ENCODE assay signal across 16 cellular contexts in the genomic region with DNA sequence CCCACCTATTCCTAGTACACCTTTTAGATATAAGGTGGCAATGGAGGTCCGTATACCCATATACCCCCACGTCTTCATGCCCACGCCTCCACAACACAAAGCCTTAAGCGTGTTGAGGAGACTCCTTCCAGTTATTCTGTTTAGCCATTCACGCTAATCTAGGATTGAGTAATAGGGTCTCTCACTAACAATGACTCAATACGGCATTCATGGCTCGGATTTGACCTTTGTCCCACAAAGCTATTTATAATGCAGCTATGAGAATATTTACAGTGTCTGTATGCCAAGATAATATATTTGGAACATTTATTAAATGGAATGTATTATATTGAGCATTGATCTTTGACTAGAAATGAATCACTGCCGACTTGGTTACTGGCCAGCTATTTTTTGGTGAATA.
DNase-seq lines count a peak whose midpoint lies in the region; ATAC-seq and TF ChIP-seq lines count a peak whose summit lies in the region.
"Had no signal": no experiment of that assay in that cellular context is flagged by ENCODE, and none has a peak within 500 bp of the region (broad histone marks: within the 10 kb centered on the region; RNA-seq: fewer than 3 reads in every experiment).

No MANE protein-coding gene starts in this region.

- TF ChIP-seq CTCF in PC-3 (conservative IDR thresholded peaks at IDR 0.05; ENCODE audit: low read depth, low read length), result no peak
- TF ChIP-seq CTCF in hepatocyte (IDR thresholded peaks at IDR 0.05; ENCODE audit: poor library complexity), result no peak

- no peaks in the 10 kb centered on the region for H3K9me3 ChIP-seq in PC-3 (ENCODE audit: low read length)
- H3K9me3 ChIP-seq in hepatocyte (ENCODE audit: low read depth), result no peaks in the 10 kb centered on the region
- H3K9me3 ChIP-seq: BLaER1 had no signal

- POLR2A ChIA-PET in PC-3 (lab: Charles Lee; ENCODE audit: unreplicated experiment), result no interaction called here

- H3K9ac ChIP-seq in PC-3 (ENCODE audit: low read length), result no peak overlapping the region
- H3K9ac ChIP-seq: BLaER1 had no signal

- intact Hi-C loops in PC-3 (cut with micrococcal nuclease), result no loop called here

- CTCF ChIA-PET in PC-3 (lab: Charles Lee), result no interaction called here

- no TSS peak for BruUV-seq in PC-3 (replicated peaks; lab: Mats Ljungman, UMichigan)

- H2AFZ ChIP-seq in PC-3 (ENCODE audit: low read length), result no peak overlapping the region
- no peak overlapping the region for H2AFZ ChIP-seq in hepatocyte

- H3K4me1 Mint-ChIP-seq in stimulated activated memory B cell treated with anti-CD40 and anti-IgM and Interleukin-4, amounts not matched to agents 10 μg/mL and 1 μg/mL and 100 μg/mL, for 72 hours, result peaks cover 33% of the 10 kb centered on the region
- H3K4me1 Mint-ChIP-seq: CD8-positive, alpha-beta memory T cell had no signal

- 87% methylated on average over 8 of the region's 8 CpGs for WGBS in hepatocyte (ENCODE audit: low lambda C conversion rate, missing lambda C conversion rate)

- H3K4me1 ChIP-seq in PC-3 (ENCODE audit: insufficient read depth, low read length) (no peaks in the 10 kb centered on the region), hepatocyte (ENCODE audit: insufficient read depth) (no peaks in the 10 kb centered on the region)

- H3K4me3 ChIP-seq in PC-3 (ENCODE audit: low read length) (no peak overlapping the region), hepatocyte (no peak overlapping the region)
- H3K4me3 ChIP-seq: BLaER1 had no signal

- H3K27ac Mint-ChIP-seq in stimulated activated memory B cell treated with anti-CD40 and anti-IgM and Interleukin-4, amounts not matched to agents 10 μg/mL and 1 μg/mL and 100 μg/mL, for 72 hours, result peak overlapping the region; percentile 75

- ATAC-seq in PC-3, result no peak
- no peak for ATAC-seq in stimulated activated memory B cell treated with anti-CD40 and anti-IgM and Interleukin-4, amounts not matched to agents 10 μg/mL and 1 μg/mL and 100 μg/mL, for 72 hours
- no peak for ATAC-seq in GM18868 (IDR thresholded peaks at IDR 0.05; ENCODE audit: unreplicated experiment)

- H3K9me3 Mint-ChIP-seq in stimulated activated memory B cell treated with anti-CD40 and anti-IgM and Interleukin-4, amounts not matched to agents 10 μg/mL and 1 μg/mL and 100 μg/mL, for 72 hours, result peaks cover 2% of the 10 kb centered on the region
- H3K9me3 Mint-ChIP-seq: CD8-positive, alpha-beta memory T cell had no signal

- peaks cover 5% of the 10 kb centered on the region for H3K36me3 Mint-ChIP-seq in stimulated activated memory B cell treated with anti-CD40 and anti-IgM and Interleukin-4, amounts not matched to agents 10 μg/mL and 1 μg/mL and 100 μg/mL, for 72 hours
- H3K36me3 Mint-ChIP-seq: CD8-positive, alpha-beta memory T cell had no signal

- DNase-seq in HT1080 (ENCODE audit: low read depth) (peak; percentile 31), PC-3 (peak; percentile 30), hepatocyte (ENCODE audit: low spot score) (peak; percentile 15), inferior parietal cortex (ENCODE audit: extremely low spot score) (no peak), NCI-H510A (lab: John Stamatoyannopoulos, UW) (no peak)
- DNase-seq: CD8-positive, alpha-beta memory T cell; DMS 273 treated with DMSO at 0.1 percent for 48 hours; HCEC 1CT; NCI-H1105; NCI-H187; NCI-H446; NCI-H748 treated with DMSO at 0.1 percent for 48 hours; SHP77 had no signal

- no peaks in the 10 kb centered on the region for H3K36me3 ChIP-seq in PC-3 (ENCODE audit: low read depth, low read length)
- no peaks in the 10 kb centered on the region for H3K36me3 ChIP-seq in hepatocyte (replicated peaks; ENCODE audit: insufficient read depth, low read depth)
- H3K36me3 ChIP-seq: BLaER1 had no signal

- H3K27me3 ChIP-seq in PC-3 (ENCODE audit: low read length) (no peaks in the 10 kb centered on the region), hepatocyte (no peaks in the 10 kb centered on the region)
- H3K27me3 ChIP-seq: BLaER1 had no signal

- H3K79me2 ChIP-seq in PC-3 (ENCODE audit: low read length) (no peaks in the 10 kb centered on the region), hepatocyte (no peaks in the 10 kb centered on the region)

- no peaks in the 10 kb centered on the region for H3K27me3 Mint-ChIP-seq in stimulated activated memory B cell treated with anti-CD40 and anti-IgM and Interleukin-4, amounts not matched to agents 10 μg/mL and 1 μg/mL and 100 μg/mL, for 72 hours

- H3F3A ChIP-seq in PC-3 (ENCODE audit: low read length, unreplicated experiment), result no peaks in the 10 kb centered on the region

- H3K4me2 ChIP-seq in PC-3 (ENCODE audit: low read length), result no peak overlapping the region
- no peak overlapping the region for H3K4me2 ChIP-seq in hepatocyte
- H3K4me2 ChIP-seq: BLaER1 had no signal

- H3K9me2 ChIP-seq in PC-3 (replicated peaks; ENCODE audit: low read length) (no peaks in the 10 kb centered on the region), hepatocyte (replicated peaks; ENCODE audit: insufficient read depth) (no peaks in the 10 kb centered on the region)

- H3K4me3 Mint-ChIP-seq in stimulated activated memory B cell treated with anti-CD40 and anti-IgM and Interleukin-4, amounts not matched to agents 10 μg/mL and 1 μg/mL and 100 μg/mL, for 72 hours, result no peak overlapping the region
- H3K4me3 Mint-ChIP-seq: CD8-positive, alpha-beta memory T cell had no signal

- no peak overlapping the region for H3K27ac ChIP-seq in PC-3 (ENCODE audit: low read length)
- no peak overlapping the region for H3K27ac ChIP-seq in hepatocyte
- H3K27ac ChIP-seq: BLaER1 had no signal

- no peaks in the 10 kb centered on the region for H4K20me1 ChIP-seq in PC-3 (ENCODE audit: low read length)
- H4K20me1 ChIP-seq in hepatocyte (ENCODE audit: insufficient read depth, poor library complexity, severe bottlenecking), result no peaks in the 10 kb centered on the region
- H4K20me1 ChIP-seq: BLaER1 had no signal

Comparison
In these comparisons a context has a peak if more than half of its experiments do, and no peak if none do; other contexts are left out.
1. DNase-seq: peak in HT1080 (single experiment), PC-3 (single experiment) and hepatocyte (single experiment); none in inferior parietal cortex (single experiment) and NCI-H510A (single experiment).